In the genomic region with DNA sequence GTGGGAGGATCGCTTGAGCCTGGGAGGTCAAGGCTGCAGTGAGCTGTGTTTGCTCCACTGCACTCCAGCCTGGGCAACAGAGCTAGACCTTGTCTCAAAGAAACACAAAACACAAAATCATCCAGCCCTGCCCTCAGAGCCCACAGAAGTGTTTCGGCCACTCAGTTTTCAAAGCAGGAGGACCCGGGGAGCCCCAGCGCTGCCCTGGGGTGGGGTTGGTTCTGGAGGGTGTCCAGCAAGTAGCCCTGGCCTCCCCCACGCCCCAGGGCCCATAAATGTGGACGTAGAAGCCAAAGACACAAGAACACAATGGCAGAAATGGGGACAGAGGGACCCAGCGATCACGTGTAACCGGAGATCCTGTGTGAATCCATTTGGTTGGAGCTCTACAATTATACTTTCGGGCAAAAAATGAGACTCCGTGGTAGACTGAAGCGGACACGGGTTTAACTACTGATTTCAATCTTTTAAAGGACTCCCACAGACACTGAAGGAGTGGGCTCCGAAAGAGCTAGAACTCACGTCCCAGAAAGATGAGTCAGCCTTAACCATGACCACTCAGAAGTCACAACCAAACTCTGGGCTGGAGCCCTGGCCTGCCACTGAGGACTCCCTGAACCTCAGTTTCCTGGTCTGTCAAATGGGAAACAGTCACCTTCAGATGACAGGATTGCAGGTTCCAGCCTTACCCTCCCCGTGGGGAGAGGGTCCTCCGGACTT, we compare ENCODE assay signal across 11 cellular contexts. TPM values are rescaled to one million over a fixed set of nuclear protein-coding genes. Genes with fewer than 3 reads are reported as not detected.
A peak's percentile ranks its signal among the peaks of the same experiment; 100 is the strongest.
DNase-seq lines count a peak whose midpoint lies in the region; ATAC-seq, FAIRE-seq and TF ChIP-seq lines count a peak whose summit lies in the region.
"Had no signal": no experiment of that assay in that cellular context is flagged by ENCODE, and none has a peak within 500 bp of the region (broad histone marks: within the 10 kb centered on the region; RNA-seq: fewer than 3 reads in every experiment).

No MANE protein-coding gene starts in this region.

- no peak overlapping the region for H3K4me3 ChIP-seq in keratinocyte (ENCODE audit: control insufficient read depth in 2 of 3, extremely low read depth in 1 of 3, insufficient read depth in 2 of 3, low read depth in 1 of 3, low read length in 3 of 3)

- peaks cover 8% of the 10 kb centered on the region for H3K27me3 ChIP-seq in keratinocyte (ENCODE audit: control insufficient read depth, extremely low read depth, insufficient read depth, low read length)

- H3K27ac ChIP-seq in keratinocyte (ENCODE audit: control insufficient read depth, insufficient read depth, low read length) = no peak overlapping the region

- H2AFZ ChIP-seq in keratinocyte (ENCODE audit: control insufficient read depth, low read length) = peak overlapping the region; percentile 37

- no peaks in the 10 kb centered on the region for H4K20me1 ChIP-seq in keratinocyte (ENCODE audit: control insufficient read depth, extremely low read depth, insufficient read depth, low read length)

- no peaks in the 10 kb centered on the region for H3K9me3 Mint-ChIP-seq in activated B cell treated with CpG ODN at 0.5 μM for 24 hours

- peak overlapping the region; percentile 30 for H3K27ac Mint-ChIP-seq in activated B cell treated with CpG ODN at 0.5 μM for 24 hours

- no peaks in the 10 kb centered on the region for H3K27me3 Mint-ChIP-seq in activated B cell treated with CpG ODN at 0.5 μM for 24 hours

- DNase-seq in AG08396 (ENCODE audit: low spot score) = peak; percentile 64
- DNase-seq in GM20000 (ENCODE audit: low spot score) = peak; percentile 25
- no peak for DNase-seq in activated B cell treated with CpG ODN at 0.5 μM for 24 hours
- DNase-seq in keratinocyte (ENCODE audit: low read depth, low spot score) = no peak
- DNase-seq in SK-N-DZ (ENCODE audit: low spot score) = no peak
- DNase-seq in globus pallidus (ENCODE audit: low spot score) = no peak
- DNase-seq in NCI-H345 treated with DMSO at 0.1 percent for 48 hours (lab: John Stamatoyannopoulos, UW; ENCODE audit: unreplicated experiment) = no peak
- DNase-seq: activated CD4-positive, CD25-positive, alpha-beta regulatory T cell treated with anti-CD3 and anti-CD28 coated beads, Interleukin-2, amount 50 U/mL, for 72 hours; DMS79 treated with DMSO at 0.1 percent for 48 hours had no signal

- intact Hi-C loops in activated B cell treated with CpG ODN at 0.5 μM for 24 hours (cut with micrococcal nuclease) = no loop called here

- H3K9me3 ChIP-seq in keratinocyte (ENCODE audit: control insufficient read depth, low read depth, low read length) = no peaks in the 10 kb centered on the region

- no peaks in the 10 kb centered on the region for H3K36me3 ChIP-seq in keratinocyte (ENCODE audit: control insufficient read depth in 2 of 2, extremely low read depth in 1 of 2, insufficient read depth in 2 of 2, low read length in 2 of 2)

- H3K36me3 Mint-ChIP-seq in activated B cell treated with CpG ODN at 0.5 μM for 24 hours (ENCODE audit: low read depth) = no peaks in the 10 kb centered on the region

- H3K79me2 ChIP-seq in keratinocyte (ENCODE audit: control insufficient read depth, insufficient read depth, low read length) = no peaks in the 10 kb centered on the region

- H3K4me3 Mint-ChIP-seq in activated B cell treated with CpG ODN at 0.5 μM for 24 hours = no peak overlapping the region

- H3K9me1 ChIP-seq in keratinocyte (ENCODE audit: control insufficient read depth, extremely low read depth, insufficient read depth, low read length) = no peaks in the 10 kb centered on the region

- POLR2A ChIA-PET in activated B cell treated with CpG ODN at 0.5 μM for 24 hours (lab: Charles Lee) = interaction anchor here (1.0 to 1.3 kb wide), 2 partner anchors 8 to 23 kb away, joined by 4 read pairs; partner anchors contain the start of gene CYTH4

- dilution Hi-C loops in keratinocyte (cut with MboI; ENCODE audit: extremely low pct_ligation_motif_present, low sequenced_read_pairs) = no loop called here

- FAIRE-seq in keratinocyte (lab: Jason Lieb, UNC) = peak; percentile 53

- no peak for ATAC-seq in activated B cell treated with CpG ODN at 0.5 μM for 24 hours (ENCODE audit: low read depth)
- ATAC-seq in HG02852 (IDR thresholded peaks at IDR 0.05; ENCODE audit: unreplicated experiment) = no peak

- peak overlapping the region; percentile 22 for H3K4me2 ChIP-seq in keratinocyte (ENCODE audit: control insufficient read depth, extremely low read depth, insufficient read depth, low read depth, low read length)

- TF ChIP-seq CTCF in GM20000 (IDR thresholded peaks at IDR 0.05; ENCODE audit: extremely low read depth, missing control alignments) (no peak), activated B cell treated with CpG ODN at 0.5 μM for 24 hours (IDR thresholded peaks at IDR 0.05) (no peak), keratinocyte (optimal IDR thresholded peaks at IDR 0.05 in 1 of 3, IDR thresholded peaks at IDR 0.05 in 1 of 3, conservative IDR thresholded peaks at IDR 0.05 in 1 of 3; ENCODE audit: extremely low read depth in 1 of 3, insufficient read depth in 2 of 3, low read length in 3 of 3) (no peak)

- peaks cover 58% of the 10 kb centered on the region for H3K4me1 Mint-ChIP-seq in activated B cell treated with CpG ODN at 0.5 μM for 24 hours

- H3K9ac ChIP-seq in keratinocyte (ENCODE audit: control insufficient read depth, extremely low read depth, insufficient read depth, low read length) = no peak overlapping the region

- CTCF ChIA-PET in activated B cell treated with CpG ODN at 0.5 μM for 24 hours (lab: Charles Lee) = interaction anchor here (0.6 to 3.8 kb wide), 4 partner anchors 8 to 156 kb away, joined by 3 to 12 read pairs (median 5); no protein-coding TSS in a partner anchor

- peaks cover 6% of the 10 kb centered on the region for H3K4me1 ChIP-seq in keratinocyte (ENCODE audit: control insufficient read depth, extremely low read depth, insufficient read depth, low read length)

RNA-seq across cellular contexts. Expression of gene CYTH4, which starts 9.0 kb away (rescaled TPM):
- total RNA-seq in activated B cell treated with CpG ODN at 0.5 μM for 24 hours = 37.2 and 40.3 TPM in 2 replicates
- polyA plus RNA-seq in keratinocyte = 0.05 to 0.12 TPM (median 0.06 TPM) in 3 replicates
- not detected for polyA plus RNA-seq in keratinocyte (2011; ENCODE audit: low read depth)
- polyA plus RNA-seq in keratinocyte (2011; cell fraction: cytosol; rRNA removed) = 0.02 TPM in 1 of 2 replicates, not detected in the other
- 0.09 TPM in 1 of 2 replicates, not detected in the other for polyA plus RNA-seq in keratinocyte (2011; cell fraction: nucleus; rRNA removed)
- not detected in 2 replicates for polyA plus RNA-seq in keratinocyte (2012; ENCODE audit: low replicate concordance)
- not detected in 3 replicates for polyA minus RNA-seq in keratinocyte
- polyA minus RNA-seq in keratinocyte (2011; cell fraction: cytosol; rRNA and poly(A)+ RNA removed) = not detected
- polyA minus RNA-seq in keratinocyte (2011; cell fraction: nucleus; rRNA and poly(A)+ RNA removed) = not detected in 2 replicates
- polyA plus RNA-seq in SK-N-DZ (2014; cell fraction: cytosol; rRNA removed) = not detected in 2 replicates
- not detected in 2 replicates for polyA plus RNA-seq in SK-N-DZ (2014; cell fraction: nucleus; rRNA removed)
- total RNA-seq: NCI-H460 had no signal

RNA-seq across cellular contexts. Expression of gene RAC2, which starts 29.2 kb away (rescaled TPM):
- total RNA-seq in activated B cell treated with CpG ODN at 0.5 μM for 24 hours = 518 and 557 TPM in 2 replicates
- polyA plus RNA-seq in keratinocyte = 71.9 to 128 TPM (median 78.6 TPM) in 3 replicates
- 13.8 TPM for polyA plus RNA-seq in keratinocyte (2011; ENCODE audit: low read depth)
- polyA plus RNA-seq in keratinocyte (2011; cell fraction: cytosol; rRNA removed) = 107 and 165 TPM in 2 replicates
- polyA plus RNA-seq in keratinocyte (2011; cell fraction: nucleus; rRNA removed) = 80.3 and 118 TPM in 2 replicates
- polyA plus RNA-seq in keratinocyte (2012; ENCODE audit: low replicate concordance) = 55.6 and 168 TPM in 2 replicates
- polyA minus RNA-seq in keratinocyte = 69.1 to 336 TPM (median 108 TPM) in 3 replicates
- 111 TPM for polyA minus RNA-seq in keratinocyte (2011; cell fraction: cytosol; rRNA and poly(A)+ RNA removed)
- 35.8 and 45.0 TPM in 2 replicates for polyA minus RNA-seq in keratinocyte (2011; cell fraction: nucleus; rRNA and poly(A)+ RNA removed)
- 0.44 and 0.71 TPM in 2 replicates for polyA plus RNA-seq in SK-N-DZ (2014; cell fraction: cytosol; rRNA removed)
- not detected in 2 replicates for polyA plus RNA-seq in SK-N-DZ (2014; cell fraction: nucleus; rRNA removed)

Comparison
In these comparisons a context has a peak if more than half of its experiments do, and no peak if none do; other contexts are left out.
1. DNase-seq: peak in AG08396 (single experiment) and GM20000 (single experiment); none in activated B cell treated with CpG ODN at 0.5 μM for 24 hours (single experiment), keratinocyte (single experiment), SK-N-DZ (single experiment), globus pallidus (single experiment) and NCI-H345 treated with DMSO at 0.1 percent for 48 hours (single experiment).